ENCODE assay signal across 24 cellular contexts in the genomic region with DNA sequence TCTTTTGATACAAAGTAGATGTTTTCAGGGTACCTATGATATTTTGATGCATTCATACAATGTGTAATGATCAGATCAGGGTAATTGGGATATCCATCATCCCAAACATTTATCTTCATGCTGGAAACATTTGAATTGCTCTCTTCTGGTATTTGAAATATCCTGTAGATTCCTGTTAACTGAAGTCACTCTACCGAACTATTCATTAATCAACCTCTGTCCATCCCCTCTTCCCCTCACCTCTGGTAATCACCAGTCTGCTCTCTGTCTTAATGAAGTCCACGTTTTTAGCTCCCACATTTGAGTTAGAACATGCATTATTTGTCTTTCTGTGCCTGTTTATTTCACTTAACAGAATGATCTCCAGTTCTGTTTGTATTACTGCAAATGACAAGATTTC. TPM values are rescaled to one million over a fixed set of nuclear protein-coding genes. Genes with fewer than 3 reads are reported as not detected.
DNase-seq lines count a peak whose midpoint lies in the region; TF ChIP-seq lines count a peak whose summit lies in the region.
"Had no signal": no experiment of that assay in that cellular context is flagged by ENCODE, and none has a peak within 500 bp of the region (broad histone marks: within the 10 kb centered on the region; RNA-seq: fewer than 3 reads in every experiment).

No MANE protein-coding gene starts in this region.

- peak overlapping the region in 6 of 7 donors; percentile 8 to 86 (median 47) for H3K27ac Mint-ChIP-seq in CD4-positive, alpha-beta memory T cell
- H3K27ac Mint-ChIP-seq: activated T-helper 1 cell treated with anti-CD3 and anti-CD28 coated beads, Interleukin-12 subunit alpha, Interleukin-12 subunit beta, Interleukin-2, Interleukin-4 antibody, amounts not matched to agents 30 ng/mL and 10 ng/mL and 1 ng/mL, durations not matched to agents 14 hours and 24 hours and 36 hours; T-helper 1 cell treated with Interleukin-12 subunit alpha and Interleukin-12 subunit beta and Interleukin-4 antibody, amounts not matched to agents 30 μg/mL and 1 μg/mL, for 36 hours had no signal

- POLR2A ChIA-PET in CD4-positive, alpha-beta memory T cell (lab: Charles Lee; ENCODE audit: partially characterized antibody) = interaction anchor here (0.7 kb wide), 1 partner anchor 52 kb away, joined by 3 read pairs; no protein-coding TSS in a partner anchor
- POLR2A ChIA-PET in OCI-LY7 (lab: Charles Lee) = interaction anchor here (1.0 kb wide), 1 partner anchor 8 kb away, joined by 3 read pairs; no protein-coding TSS in a partner anchor

- H3K4me2 ChIP-seq in OCI-LY7 (ENCODE audit: low read length) (peak overlapping the region; percentile 6; the same call in 1 of the 2 replicates), hepatocyte (no peak overlapping the region)
- H3K4me2 ChIP-seq: smooth muscle cell had no signal

- 79% methylated on average over 2 of the region's 2 CpGs for WGBS in hepatocyte (ENCODE audit: low lambda C conversion rate, missing lambda C conversion rate)

- peaks cover 74 to 76% of the 10 kb centered on the region in 2 donors for H3K36me3 Mint-ChIP-seq in CD4-positive, alpha-beta memory T cell

- H3K4me3 Mint-ChIP-seq in CD4-positive, alpha-beta memory T cell = no peak overlapping the region
- H3K4me3 Mint-ChIP-seq: activated T-helper 1 cell treated with anti-CD3 and anti-CD28 coated beads, Interleukin-12 subunit alpha, Interleukin-12 subunit beta, Interleukin-2, Interleukin-4 antibody, amounts not matched to agents 30 ng/mL and 10 ng/mL and 1 ng/mL, durations not matched to agents 14 hours and 24 hours and 36 hours; T-helper 1 cell treated with Interleukin-12 subunit alpha and Interleukin-12 subunit beta and Interleukin-4 antibody, amounts not matched to agents 30 μg/mL and 1 μg/mL, for 36 hours had no signal

- H4K20me1 ChIP-seq in OCI-LY7 (ENCODE audit: insufficient read depth, low read length) = no peaks in the 10 kb centered on the region
- no peaks in the 10 kb centered on the region for H4K20me1 ChIP-seq in hepatocyte (ENCODE audit: insufficient read depth, poor library complexity, severe bottlenecking)

- BruUV-seq in OCI-LY7 (replicated peaks; lab: Mats Ljungman, UMichigan) = no TSS peak

- H3K79me2 ChIP-seq in OCI-LY7 (ENCODE audit: insufficient read depth, low read depth, low read length) (peaks cover 55% of the 10 kb centered on the region), hepatocyte (peaks cover 64% of the 10 kb centered on the region)

- TF ChIP-seq CTCF in OCI-LY7 (conservative IDR thresholded peaks at IDR 0.05; ENCODE audit: low read length) (no peak), hepatocyte (IDR thresholded peaks at IDR 0.05; ENCODE audit: poor library complexity) (no peak)

- DNase-seq in A172 (ENCODE audit: low spot score) (peak; percentile 5), OCI-LY7 (ENCODE audit: low spot score) (no peak), kidney glomerular epithelial cell (lab: John Stamatoyannopoulos, UW) (peak; percentile 61), OCI-M2 (lab: John Stamatoyannopoulos, UW; ENCODE audit: unreplicated experiment) (no peak), hepatocyte (ENCODE audit: low spot score) (no peak), NCI-H2107 treated with DMSO at 0.1 percent for 48 hours (lab: John Stamatoyannopoulos, UW; ENCODE audit: unreplicated experiment) (no peak)
- no peak for DNase-seq in CD4-positive, alpha-beta memory T cell
- no peak for DNase-seq in activated CD8-positive, alpha-beta memory T cell treated with anti-CD3 and anti-CD28 coated beads, Interleukin-2, amount 50 U/mL, for 4 hours
- DNase-seq: activated CD4-positive, alpha-beta T cell treated with anti-CD3 and anti-CD28 coated beads for 4 hours; activated naive CD4-positive, alpha-beta T cell treated with anti-CD3 and anti-CD28 coated beads, Interleukin-2, amount 50 U/mL, for 16 hours; central memory CD4-positive, alpha-beta T cell; KG1; kidney; NCI-H1436 treated with DMSO at 0.1 percent for 48 hours; NCI-H524; NK-92 treated with Interleukin-12 subunit alpha and Interleukin-12 subunit beta, amount 100 ng/mL, for 24 hours; nucleus accumbens had no signal

- no peaks in the 10 kb centered on the region for H3K27me3 Mint-ChIP-seq in CD4-positive, alpha-beta memory T cell

- H3K9me3 ChIP-seq in CD4-positive, alpha-beta memory T cell (ENCODE audit: control insufficient read depth in 1 of 2, low read length in 2 of 2) = no peaks in the 10 kb centered on the region
- H3K9me3 ChIP-seq in OCI-LY7 (ENCODE audit: low read length) = peaks cover 18% of the 10 kb centered on the region; the same call in 1 of the 2 replicates
- no peaks in the 10 kb centered on the region for H3K9me3 ChIP-seq in hepatocyte (ENCODE audit: low read depth)

- peaks cover 0 to 2% (median 0%) of the 10 kb centered on the region in 8 donors for H3K9me3 Mint-ChIP-seq in CD4-positive, alpha-beta memory T cell

- peaks cover 38 to 58% (median 52%) of the 10 kb centered on the region in 4 donors for H3K4me1 Mint-ChIP-seq in CD4-positive, alpha-beta memory T cell

- CTCF ChIA-PET in CD4-positive, alpha-beta memory T cell (lab: Charles Lee; ENCODE audit: partially characterized antibody) = interaction anchor here (1.2 to 1.4 kb wide), 2 partner anchors 15 to 76 kb away, joined by 3 read pairs; no protein-coding TSS in a partner anchor
- CTCF ChIA-PET in OCI-LY7 (lab: Charles Lee; ENCODE audit: unreplicated experiment) = interaction anchor here (0.6 kb wide), 1 partner anchor 1884 kb away, joined by 3 read pairs; no protein-coding TSS in a partner anchor

- intact Hi-C loops in CD4-positive, alpha-beta memory T cell (cut with micrococcal nuclease) = no loop called here
- intact Hi-C loops in OCI-LY7 (cut with micrococcal nuclease; ENCODE audit: unreplicated experiment) = no loop called here

- peaks cover 27% of the 10 kb centered on the region for H3K36me3 ChIP-seq in CD4-positive, alpha-beta memory T cell (ENCODE audit: insufficient read depth, low read length)
- peaks cover 98% of the 10 kb centered on the region for H3K36me3 ChIP-seq in OCI-LY7 (ENCODE audit: insufficient read depth, low read length)
- peaks cover 7% of the 10 kb centered on the region for H3K36me3 ChIP-seq in hepatocyte (replicated peaks; ENCODE audit: insufficient read depth, low read depth)

- H3K4me1 ChIP-seq in CD4-positive, alpha-beta memory T cell (ENCODE audit: insufficient read depth, low read length) = peaks cover 17% of the 10 kb centered on the region
- H3K4me1 ChIP-seq in OCI-LY7 (ENCODE audit: insufficient read depth, low read length, poor library complexity, severe bottlenecking) (peaks cover 13% of the 10 kb centered on the region), hepatocyte (ENCODE audit: insufficient read depth) (no peaks in the 10 kb centered on the region)
- H3K4me1 ChIP-seq: ascending aorta had no signal

- H2AFZ ChIP-seq in OCI-LY7 (ENCODE audit: low read length) (no peak overlapping the region), hepatocyte (no peak overlapping the region)

- no peak overlapping the region for H3K4me3 ChIP-seq in CD4-positive, alpha-beta memory T cell (ENCODE audit: low read length in 2 of 2)
- no peak overlapping the region for H3K4me3 ChIP-seq in OCI-LY7 (ENCODE audit: low read depth, low read length, poor library complexity, severe bottlenecking)
- no peak overlapping the region for H3K4me3 ChIP-seq in hepatocyte
- H3K4me3 ChIP-seq: ascending aorta, lung, smooth muscle cell had no signal

- H3K27ac ChIP-seq in CD4-positive, alpha-beta memory T cell (ENCODE audit: low read depth, low read length) = no peak overlapping the region
- no peak overlapping the region for H3K27ac ChIP-seq in OCI-LY7 (ENCODE audit: low read depth, low read length, poor library complexity, severe bottlenecking)
- H3K27ac ChIP-seq in hepatocyte = no peak overlapping the region
- H3K27ac ChIP-seq: ascending aorta had no signal

- no peaks in the 10 kb centered on the region for H3K27me3 ChIP-seq in CD4-positive, alpha-beta memory T cell (ENCODE audit: insufficient read depth, low read length)
- no peaks in the 10 kb centered on the region for H3K27me3 ChIP-seq in hepatocyte
- H3K27me3 ChIP-seq: ascending aorta had no signal

- H3K9me2 ChIP-seq in OCI-LY7 (ENCODE audit: insufficient read depth, low read length) = no peaks in the 10 kb centered on the region
- H3K9me2 ChIP-seq in hepatocyte (replicated peaks; ENCODE audit: insufficient read depth) = no peaks in the 10 kb centered on the region

RNA-seq across cellular contexts. Expression of a gene that starts 11.3 kb away (rescaled TPM):
- total RNA-seq in A172 (2014; rRNA removed; shearing (Covaris generic)) = 13.7 and 20.4 TPM in 2 replicates
- 10 to 100 TPM; 64.8 to 65.4 TPM for total RNA-seq in CD4-positive, alpha-beta memory T cell
- polyA plus RNA-seq in CD4-positive, alpha-beta memory T cell = 10 to 100 TPM; 32.6 to 37.0 TPM
- total RNA-seq in OCI-LY7 (2014; rRNA removed; shearing (Covaris generic)) = 60.3 and 85.6 TPM in 2 replicates
- total RNA-seq in OCI-LY7 (2022) (101 and 107 TPM in 2 replicates), hepatocyte (53.2 and 57.0 TPM in 2 replicates)
- 154 and 180 TPM in 2 replicates for polyA plus RNA-seq in hepatocyte

RNA-seq across cellular contexts. Expression of a gene that starts 19.2 kb away (rescaled TPM):
- total RNA-seq in A172 (2014; rRNA removed; shearing (Covaris generic)) = not detected in 2 replicates
- not detected for total RNA-seq in CD4-positive, alpha-beta memory T cell
- polyA plus RNA-seq in CD4-positive, alpha-beta memory T cell = under 1 TPM; 0.14 to 0.26 TPM
- not detected in 2 replicates for total RNA-seq in OCI-LY7 (2014; rRNA removed; shearing (Covaris generic))
- total RNA-seq in OCI-LY7 (2022) (not detected in 2 replicates), hepatocyte (0.28 and 0.97 TPM in 2 replicates)
- 2.6 and 2.7 TPM in 2 replicates for polyA plus RNA-seq in hepatocyte
- total RNA-seq: activated T-helper 1 cell treated with anti-CD3 and anti-CD28 coated beads, Interleukin-12 subunit alpha, Interleukin-12 subunit beta, Interleukin-2, Interleukin-4 antibody, amounts not matched to agents 30 ng/mL and 10 ng/mL and 1 ng/mL, durations not matched to agents 14 hours and 24 hours and 36 hours; ascending aorta; dermis microvascular lymphatic vessel endothelial cell; kidney; ureter had no signal

RNA-seq across cellular contexts. Expression of a gene that starts 26.2 kb away (rescaled TPM):
- 5.3 and 6.1 TPM in 2 replicates for total RNA-seq in A172 (2014; rRNA removed; shearing (Covaris generic))
- 1 to 10 TPM; 9.1 to 9.5 TPM for total RNA-seq in CD4-positive, alpha-beta memory T cell
- 10 to 100 TPM in 1 of 2 donors, 1 to 10 TPM in 1; 7.6 to 10.3 TPM for polyA plus RNA-seq in CD4-positive, alpha-beta memory T cell
- total RNA-seq in OCI-LY7 (2014; rRNA removed; shearing (Covaris generic)) = 5.9 and 10.7 TPM in 2 replicates
- total RNA-seq in OCI-LY7 (2022) = 16.0 and 28.1 TPM in 2 replicates
- 11.5 and 12.7 TPM in 2 replicates for total RNA-seq in hepatocyte
- polyA plus RNA-seq in hepatocyte = 19.6 and 27.6 TPM in 2 replicates

RNA-seq across cellular contexts. Expression of a gene that starts 32.1 kb away (rescaled TPM):
- 102 and 108 TPM in 2 replicates for total RNA-seq in A172 (2014; rRNA removed; shearing (Covaris generic))
- 10 to 100 TPM; 29.7 to 30.6 TPM for total RNA-seq in CD4-positive, alpha-beta memory T cell
- 100 to 1,000 TPM in 1 of 2 donors, 10 to 100 TPM in 1; 81.4 to 117 TPM for polyA plus RNA-seq in CD4-positive, alpha-beta memory T cell
- total RNA-seq in OCI-LY7 (2014; rRNA removed; shearing (Covaris generic)) = 39.5 and 48.3 TPM in 2 replicates
- 42.2 and 46.2 TPM in 2 replicates for total RNA-seq in OCI-LY7 (2022)
- 146 TPM in 2 replicates for total RNA-seq in hepatocyte
- 167 and 204 TPM in 2 replicates for polyA plus RNA-seq in hepatocyte

RNA-seq across cellular contexts. Expression of a gene that starts 47.5 kb away (rescaled TPM):
- 6.6 and 9.6 TPM in 2 replicates for total RNA-seq in A172 (2014; rRNA removed; shearing (Covaris generic))
- total RNA-seq in CD4-positive, alpha-beta memory T cell = 10 to 100 TPM; 17.1 to 18.1 TPM
- 10 to 100 TPM; 15.6 to 16.3 TPM for polyA plus RNA-seq in CD4-positive, alpha-beta memory T cell
- 46.0 and 47.5 TPM in 2 replicates for total RNA-seq in OCI-LY7 (2014; rRNA removed; shearing (Covaris generic))
- total RNA-seq in OCI-LY7 (2022) = 23.6 and 30.4 TPM in 2 replicates
- 17.3 and 34.6 TPM in 2 replicates for total RNA-seq in hepatocyte
- 31.1 and 35.0 TPM in 2 replicates for polyA plus RNA-seq in hepatocyte

Comparison
In these comparisons a context has a peak if more than half of its experiments do, and no peak if none do; other contexts are left out.
1. DNase-seq: peak in A172 (single experiment) and kidney glomerular epithelial cell (single experiment); none in CD4-positive, alpha-beta memory T cell (0 of 5), OCI-LY7 (single experiment), OCI-M2 (single experiment), hepatocyte (single experiment), activated CD8-positive, alpha-beta memory T cell treated with anti-CD3 and anti-CD28 coated beads, Interleukin-2, amount 50 U/mL, for 4 hours (single experiment) and NCI-H2107 treated with DMSO at 0.1 percent for 48 hours (single experiment).